ENCODE assay signal across 13 cellular contexts in genomic region chr17:80650751-80651173, GRCh38.
DNase-seq lines count a peak whose midpoint lies in the region; ATAC-seq and TF ChIP-seq lines count a peak whose summit lies in the region.
"Had no signal": no experiment of that assay in that cellular context is flagged by ENCODE, and none has a peak within 500 bp of the region (broad histone marks: within the 10 kb centered on the region; RNA-seq: fewer than 3 reads in every experiment).

No MANE protein-coding gene starts in this region.

- no peak for TF ChIP-seq CTCF in MCF 10A (IDR thresholded peaks at IDR 0.05; ENCODE audit: unreplicated experiment)
- no peak for TF ChIP-seq CTCF in breast epithelium (IDR thresholded peaks at IDR 0.05)
- no peak for TF ChIP-seq CTCF in RWPE2 (IDR thresholded peaks at IDR 0.05; ENCODE audit: poor library complexity, severe bottlenecking)
- TF ChIP-seq CTCF in brain microvascular endothelial cell (IDR thresholded peaks at IDR 0.05; ENCODE audit: low read depth, low read length, missing control alignments): no peak
- no peak for TF ChIP-seq CTCF in right atrium auricular region (IDR thresholded peaks at IDR 0.05)

- POLR2A ChIA-PET in MCF 10A (lab: Yijun Ruan, JAX): interaction anchor here (0.8 kb wide), 1 partner anchor 45 kb away, joined by 3 read pairs; no protein-coding TSS in a partner anchor

- peaks cover 20% of the 10 kb centered on the region for H3K36me3 Mint-ChIP-seq in MCF 10A (ENCODE audit: insufficient read depth, unreplicated experiment)
- peaks cover 8% of the 10 kb centered on the region for H3K36me3 Mint-ChIP-seq in stimulated activated effector memory CD8-positive, alpha-beta T cell treated with anti-CD3 and anti-CD28 coated beads, Interleukin-12 subunit alpha, Interleukin-12 subunit beta, amount 100 ng/mL, for 72 hours

- H3K9me3 ChIP-seq in breast epithelium: peaks cover 0 to 4% of the 10 kb centered on the region in 2 donors
- no peaks in the 10 kb centered on the region for H3K9me3 ChIP-seq in RWPE2 (ENCODE audit: severe bottlenecking)
- no peaks in the 10 kb centered on the region for H3K9me3 ChIP-seq in right atrium auricular region
- H3K9me3 ChIP-seq: SJSA1 had no signal

- no peaks in the 10 kb centered on the region for H3K36me3 ChIP-seq in breast epithelium
- H3K36me3 ChIP-seq in RWPE2 (ENCODE audit: low read depth): 0 out of 2 replicates have a peak, but pooled peaks cover 4% of the 10 kb centered on the region
- no peaks in the 10 kb centered on the region for H3K36me3 ChIP-seq in brain microvascular endothelial cell (replicated peaks)
- no peaks in the 10 kb centered on the region for H3K36me3 ChIP-seq in right atrium auricular region
- H3K36me3 ChIP-seq: cardiac muscle cell had no signal

- no peak overlapping the region for H3K4me3 Mint-ChIP-seq in MCF 10A (ENCODE audit: unreplicated experiment)
- no peak overlapping the region for H3K4me3 Mint-ChIP-seq in stimulated activated effector memory CD8-positive, alpha-beta T cell treated with anti-CD3 and anti-CD28 coated beads, Interleukin-12 subunit alpha, Interleukin-12 subunit beta, amount 100 ng/mL, for 72 hours

- peaks cover 40% of the 10 kb centered on the region for H3K4me1 Mint-ChIP-seq in MCF 10A (ENCODE audit: insufficient read depth, unreplicated experiment)
- peaks cover 59% of the 10 kb centered on the region for H3K4me1 Mint-ChIP-seq in stimulated activated effector memory CD8-positive, alpha-beta T cell treated with anti-CD3 and anti-CD28 coated beads, Interleukin-12 subunit alpha, Interleukin-12 subunit beta, amount 100 ng/mL, for 72 hours

- no peaks in the 10 kb centered on the region for H3K4me1 ChIP-seq in breast epithelium
- H3K4me1 ChIP-seq in RWPE2 (ENCODE audit: insufficient read depth, poor library complexity, severe bottlenecking): peaks cover 18% of the 10 kb centered on the region
- H3K4me1 ChIP-seq in right atrium auricular region: peaks cover 0 to 19% of the 10 kb centered on the region in 2 donors

- H3K4me3 ChIP-seq in breast epithelium (no peak overlapping the region), RWPE2 (ENCODE audit: severe bottlenecking) (no peak overlapping the region), brain microvascular endothelial cell (ENCODE audit: low read depth, low read length) (no peak overlapping the region), right atrium auricular region (no peak overlapping the region)
- H3K4me3 ChIP-seq: cardiac muscle cell, SJSA1 had no signal

- H3K27ac Mint-ChIP-seq in MCF 10A (ENCODE audit: low read depth, unreplicated experiment): peak overlapping the region; percentile 87
- peak overlapping the region; percentile 92 for H3K27ac Mint-ChIP-seq in stimulated activated effector memory CD8-positive, alpha-beta T cell treated with anti-CD3 and anti-CD28 coated beads, Interleukin-12 subunit alpha, Interleukin-12 subunit beta, amount 100 ng/mL, for 72 hours

- intact Hi-C loops in MCF 10A (cut with micrococcal nuclease): no loop called here
- intact Hi-C loops in breast epithelium (cut with DNase I; ENCODE audit: low total_unique reads): no loop called here

- BruUV-seq in MCF 10A (replicated peaks; lab: Mats Ljungman, UMichigan): no TSS peak

- H3K27me3 ChIP-seq in breast epithelium: no peaks in the 10 kb centered on the region
- H3K27me3 ChIP-seq in RWPE2 (ENCODE audit: insufficient read depth, poor library complexity, severe bottlenecking): no peaks in the 10 kb centered on the region
- no peaks in the 10 kb centered on the region for H3K27me3 ChIP-seq in brain microvascular endothelial cell (replicated peaks)
- H3K27me3 ChIP-seq in right atrium auricular region: no peaks in the 10 kb centered on the region
- H3K27me3 ChIP-seq: cardiac muscle cell, SJSA1 had no signal

- TF ChIP-seq POLR2A in breast epithelium (IDR thresholded peaks at IDR 0.05): no peak

- no peak for ATAC-seq in RWPE2 (ENCODE audit: low read depth)
- ATAC-seq in stimulated activated effector memory CD8-positive, alpha-beta T cell treated with anti-CD3 and anti-CD28 coated beads, Interleukin-12 subunit alpha, Interleukin-12 subunit beta, amount 100 ng/mL, for 72 hours: no peak

- CTCF ChIA-PET in MCF 10A (lab: Yijun Ruan, JAX): interaction anchor here (0.6 to 0.9 kb wide), 4 partner anchors 9 to 159 kb away, joined by 3 to 4 read pairs (median 4); no protein-coding TSS in a partner anchor

- DNase-seq in MCF 10A (ENCODE audit: unreplicated experiment) (no peak), breast epithelium (ENCODE audit: low spot score in 2 of 2) (no peak), RWPE2 (ENCODE audit: low spot score) (no peak), brain microvascular endothelial cell (peak; percentile 22), right atrium auricular region (ENCODE audit: low spot score) (no peak), CD1c-positive myeloid dendritic cell (ENCODE audit: extremely low spot score) (no peak), NCI-H1092 (lab: John Stamatoyannopoulos, UW) (no peak)
- DNase-seq in stimulated activated effector memory CD8-positive, alpha-beta T cell treated with anti-CD3 and anti-CD28 coated beads, Interleukin-12 subunit alpha, Interleukin-12 subunit beta, amount 100 ng/mL, for 72 hours (ENCODE audit: low spot score in 2 of 2): no peak
- DNase-seq: activated gamma-delta T cell, kidney glomerular epithelial cell, NCI-H510A treated with DMSO at 0.1 percent for 48 hours had no signal

- peaks cover 4% of the 10 kb centered on the region for H3K9me3 Mint-ChIP-seq in MCF 10A (ENCODE audit: unreplicated experiment)
- H3K9me3 Mint-ChIP-seq in stimulated activated effector memory CD8-positive, alpha-beta T cell treated with anti-CD3 and anti-CD28 coated beads, Interleukin-12 subunit alpha, Interleukin-12 subunit beta, amount 100 ng/mL, for 72 hours: peaks cover 3% of the 10 kb centered on the region

- no peaks in the 10 kb centered on the region for H3K27me3 Mint-ChIP-seq in MCF 10A (ENCODE audit: insufficient read depth, unreplicated experiment)

- in situ Hi-C loops in brain microvascular endothelial cell (cut with HindIII; ENCODE audit: low pct_ligation_motif_present, low sequenced_read_pairs): no loop called here

- H3K27ac ChIP-seq in breast epithelium (no peak overlapping the region), RWPE2 (ENCODE audit: poor library complexity, severe bottlenecking) (peak overlapping the region; percentile 62), brain microvascular endothelial cell (peak overlapping the region; percentile 63), right atrium auricular region (no peak overlapping the region)
- H3K27ac ChIP-seq: cardiac muscle cell, SJSA1 had no signal

Comparison
In these comparisons a context has a peak if more than half of its experiments do, and no peak if none do; other contexts are left out.
1. H3K27ac ChIP-seq: peak in RWPE2 (single experiment) and brain microvascular endothelial cell (single experiment); none in breast epithelium (0 of 2) and right atrium auricular region (0 of 2).